In the genomic region with DNA sequence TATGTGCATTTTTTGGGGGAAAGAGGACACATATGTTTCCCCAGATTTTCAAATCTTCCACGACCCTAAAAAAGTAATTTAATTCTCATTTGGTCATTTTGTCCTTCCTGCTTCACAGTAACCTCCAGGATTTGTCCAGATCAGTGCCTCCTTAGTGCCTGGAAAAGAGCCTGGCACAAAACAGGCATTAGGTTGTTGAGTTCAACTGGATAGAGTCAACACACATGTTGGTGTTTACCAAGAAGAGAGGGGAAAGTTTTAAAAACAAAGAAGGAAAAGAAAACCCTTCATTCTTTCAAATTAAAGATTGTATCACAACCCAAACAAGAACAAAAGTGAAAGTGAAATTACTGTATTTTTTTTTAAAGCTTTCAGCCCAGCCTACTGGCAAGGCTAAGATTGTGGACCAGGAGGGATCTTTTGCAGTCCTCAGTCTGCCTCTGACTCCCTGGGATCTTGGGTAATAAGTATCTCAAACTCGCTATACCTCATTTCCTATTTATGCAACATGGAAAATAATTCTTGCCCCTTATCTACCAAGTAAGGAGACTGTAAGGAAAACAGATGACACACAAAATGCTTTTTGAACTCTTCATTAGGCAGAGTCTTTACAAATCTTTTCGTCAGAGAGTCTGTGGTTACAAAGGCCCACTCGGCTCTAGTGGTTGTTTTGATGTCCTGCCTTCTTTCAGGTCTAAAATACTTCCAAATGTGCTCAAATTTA, we compare ENCODE assay signal across 1 cellular context.
TF ChIP-seq lines count a peak whose summit lies in the region.

No MANE protein-coding gene starts in this region.

TF ChIP-seq in HCT116, 20 proteins besides CTCF, POLR2A, EP300 and RAD21 (continued from another document):
- TF ChIP-seq, protein P1, sequence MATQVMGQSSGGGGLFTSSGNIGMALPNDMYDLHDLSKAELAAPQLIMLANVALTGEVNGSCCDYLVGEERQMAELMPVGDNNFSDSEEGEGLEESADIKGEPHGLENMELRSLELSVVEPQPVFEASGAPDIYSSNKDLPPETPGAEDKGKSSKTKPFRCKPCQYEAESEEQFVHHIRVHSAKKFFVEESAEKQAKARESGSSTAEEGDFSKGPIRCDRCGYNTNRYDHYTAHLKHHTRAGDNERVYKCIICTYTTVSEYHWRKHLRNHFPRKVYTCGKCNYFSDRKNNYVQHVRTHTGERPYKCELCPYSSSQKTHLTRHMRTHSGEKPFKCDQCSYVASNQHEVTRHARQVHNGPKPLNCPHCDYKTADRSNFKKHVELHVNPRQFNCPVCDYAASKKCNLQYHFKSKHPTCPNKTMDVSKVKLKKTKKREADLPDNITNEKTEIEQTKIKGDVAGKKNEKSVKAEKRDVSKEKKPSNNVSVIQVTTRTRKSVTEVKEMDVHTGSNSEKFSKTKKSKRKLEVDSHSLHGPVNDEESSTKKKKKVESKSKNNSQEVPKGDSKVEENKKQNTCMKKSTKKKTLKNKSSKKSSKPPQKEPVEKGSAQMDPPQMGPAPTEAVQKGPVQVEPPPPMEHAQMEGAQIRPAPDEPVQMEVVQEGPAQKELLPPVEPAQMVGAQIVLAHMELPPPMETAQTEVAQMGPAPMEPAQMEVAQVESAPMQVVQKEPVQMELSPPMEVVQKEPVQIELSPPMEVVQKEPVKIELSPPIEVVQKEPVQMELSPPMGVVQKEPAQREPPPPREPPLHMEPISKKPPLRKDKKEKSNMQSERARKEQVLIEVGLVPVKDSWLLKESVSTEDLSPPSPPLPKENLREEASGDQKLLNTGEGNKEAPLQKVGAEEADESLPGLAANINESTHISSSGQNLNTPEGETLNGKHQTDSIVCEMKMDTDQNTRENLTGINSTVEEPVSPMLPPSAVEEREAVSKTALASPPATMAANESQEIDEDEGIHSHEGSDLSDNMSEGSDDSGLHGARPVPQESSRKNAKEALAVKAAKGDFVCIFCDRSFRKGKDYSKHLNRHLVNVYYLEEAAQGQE (IDR thresholded peaks at IDR 0.05; ENCODE audit: low read depth) = no peak
- TF ChIP-seq POLR2AphosphoS5 (IDR thresholded peaks at IDR 0.05; ENCODE audit: low read depth, low read length) = no peak
